ENCODE assay signal across 26 cellular contexts in the genomic region with DNA sequence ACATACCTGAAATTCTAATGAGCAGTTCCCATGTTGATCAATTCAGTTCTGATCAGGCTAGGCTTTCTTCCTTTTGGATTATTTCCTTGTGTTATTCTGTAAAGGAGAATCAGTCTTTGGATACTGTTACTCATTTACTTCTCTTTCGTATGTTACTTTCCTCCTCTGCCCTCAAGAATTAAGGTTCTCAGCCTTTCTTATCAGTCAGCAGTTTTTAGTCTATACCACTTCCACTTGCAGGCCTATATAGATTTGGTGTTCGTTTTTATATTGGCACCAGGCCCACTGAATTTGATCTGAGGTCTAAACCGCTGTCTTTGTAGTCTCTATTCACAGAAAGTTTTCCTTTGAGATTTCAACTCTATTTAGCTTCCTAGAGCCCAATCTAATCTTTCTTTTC.
DNase-seq lines count a peak whose midpoint lies in the region; ATAC-seq and TF ChIP-seq lines count a peak whose summit lies in the region.
"Had no signal": no experiment of that assay in that cellular context is flagged by ENCODE, and none has a peak within 500 bp of the region (broad histone marks: within the 10 kb centered on the region; RNA-seq: fewer than 3 reads in every experiment).

No MANE protein-coding gene starts in this region.

- TF ChIP-seq CTCF in nephron progenitor cell (IDR thresholded peaks at IDR 0.05): no peak

- no peak overlapping the region for H3K4me3 Mint-ChIP-seq in activated T-cell treated with anti-CD3 and anti-CD28 coated beads, Interleukin-2, amount 50 U/mL, for 72 hours
- H3K4me3 Mint-ChIP-seq in central memory CD8-positive, alpha-beta T cell: no peak overlapping the region
- H3K4me3 Mint-ChIP-seq in nephron progenitor cell: no peak overlapping the region
- H3K4me3 Mint-ChIP-seq: activated CD4-positive, alpha-beta T cell treated with anti-CD3 and anti-CD28 coated beads, Interleukin-2, amount 10 ng/mL, durations not matched to agents 7 days and 5 days; dendritic cell treated with granulocyte-macrophage colony-stimulating factor and Interleukin-4, amounts not matched to agents 40 ng/mL and 50 ng/mL, for 4 days; H9; mesothelial cell of epicardium; neural progenitor cell had no signal

- peak overlapping the region; percentile 61 for H3K27ac Mint-ChIP-seq in activated T-cell treated with anti-CD3 and anti-CD28 coated beads, Interleukin-2, amount 50 U/mL, for 72 hours
- H3K27ac Mint-ChIP-seq in central memory CD8-positive, alpha-beta T cell (ENCODE audit: low read depth): peak overlapping the region; percentile 71
- peak overlapping the region; percentile 34 for H3K27ac Mint-ChIP-seq in nephron progenitor cell
- H3K27ac Mint-ChIP-seq: activated CD4-positive, alpha-beta T cell treated with anti-CD3 and anti-CD28 coated beads, Interleukin-2, amount 10 ng/mL, durations not matched to agents 7 days and 5 days; dendritic cell treated with granulocyte-macrophage colony-stimulating factor and Interleukin-4, amounts not matched to agents 40 ng/mL and 50 ng/mL, for 4 days; mesothelial cell of epicardium; neural progenitor cell had no signal

- no peak for ATAC-seq in activated T-cell treated with anti-CD3 and anti-CD28 coated beads, Interleukin-2, amount 50 U/mL, for 72 hours (replicated peaks in 1 of 2)
- no peak for ATAC-seq in central memory CD8-positive, alpha-beta T cell (replicated peaks; ENCODE audit: extremely low read depth, poor library complexity, severe bottlenecking)
- ATAC-seq: GM12878, heart right ventricle, Right ventricle myocardium inferior, upper lobe of right lung had no signal

- peaks cover 0 to 3% of the 10 kb centered on the region in 2 donors for H3K36me3 Mint-ChIP-seq in activated T-cell treated with anti-CD3 and anti-CD28 coated beads, Interleukin-2, amount 50 U/mL, for 72 hours (ENCODE audit: insufficient read depth in 2 of 2)
- H3K36me3 Mint-ChIP-seq in central memory CD8-positive, alpha-beta T cell (ENCODE audit: insufficient read depth): peaks cover 11% of the 10 kb centered on the region
- peaks cover 38% of the 10 kb centered on the region for H3K36me3 Mint-ChIP-seq in nephron progenitor cell (ENCODE audit: low read depth)

- DNase-seq in activated T-cell treated with anti-CD3 and anti-CD28 coated beads, Interleukin-2, amount 50 U/mL, for 72 hours: no peak
- DNase-seq in activated T-cell treated with anti-CD3 and anti-CD28 coated beads for 4 hours (no peak), OCI-M2 (lab: John Stamatoyannopoulos, UW; ENCODE audit: unreplicated experiment) (peak; percentile 83), nephron progenitor cell (no peak), germinal center (ENCODE audit: low spot score) (no peak), hepatic stellate cell (ENCODE audit: low spot score) (no peak), GM19238 (ENCODE audit: insufficient read length, low spot score) (no peak)
- no peak for DNase-seq in central memory CD8-positive, alpha-beta T cell (ENCODE audit: low spot score in 2 of 2)
- DNase-seq: activated CD4-positive, alpha-beta T cell treated with anti-CD3 and anti-CD28 coated beads, Interleukin-2, amount 10 ng/mL, durations not matched to agents 7 days and 5 days; activated CD8-positive, alpha-beta memory T cell treated with anti-CD3 and anti-CD28 coated beads, Interleukin-2, amount 50 U/mL, for 4 hours; activated gamma-delta T cell; C1 segment of cervical spinal cord; DMS53; H9; heart right ventricle; left ventricle myocardium inferior; NCI-H2029; NCI-H226; NCI-H748 treated with DMSO at 0.1 percent for 48 hours; SW 1271; upper lobe of right lung had no signal

- H3K27me3 Mint-ChIP-seq in activated T-cell treated with anti-CD3 and anti-CD28 coated beads, Interleukin-2, amount 50 U/mL, for 72 hours (ENCODE audit: low read depth): no peaks in the 10 kb centered on the region
- H3K27me3 Mint-ChIP-seq in central memory CD8-positive, alpha-beta T cell: no peaks in the 10 kb centered on the region
- no peaks in the 10 kb centered on the region for H3K27me3 Mint-ChIP-seq in nephron progenitor cell (ENCODE audit: low read depth, poor library complexity)
- H3K27me3 Mint-ChIP-seq: activated CD4-positive, alpha-beta T cell treated with anti-CD3 and anti-CD28 coated beads, Interleukin-2, amount 10 ng/mL, durations not matched to agents 7 days and 5 days; dendritic cell treated with granulocyte-macrophage colony-stimulating factor and Interleukin-4, amounts not matched to agents 40 ng/mL and 50 ng/mL, for 4 days had no signal

- no peaks in the 10 kb centered on the region for H3K9me3 Mint-ChIP-seq in activated T-cell treated with anti-CD3 and anti-CD28 coated beads, Interleukin-2, amount 50 U/mL, for 72 hours
- no peaks in the 10 kb centered on the region for H3K9me3 Mint-ChIP-seq in central memory CD8-positive, alpha-beta T cell
- no peaks in the 10 kb centered on the region for H3K9me3 Mint-ChIP-seq in nephron progenitor cell
- H3K9me3 Mint-ChIP-seq: activated CD4-positive, alpha-beta T cell treated with anti-CD3 and anti-CD28 coated beads, Interleukin-2, amount 10 ng/mL, durations not matched to agents 7 days and 5 days; dendritic cell treated with granulocyte-macrophage colony-stimulating factor and Interleukin-4, amounts not matched to agents 40 ng/mL and 50 ng/mL, for 4 days; H9; mesothelial cell of epicardium; neural progenitor cell had no signal

- peaks cover 6% of the 10 kb centered on the region for H3K4me1 Mint-ChIP-seq in activated T-cell treated with anti-CD3 and anti-CD28 coated beads, Interleukin-2, amount 50 U/mL, for 72 hours (ENCODE audit: low read depth)
- H3K4me1 Mint-ChIP-seq in central memory CD8-positive, alpha-beta T cell: peaks cover 43% of the 10 kb centered on the region
- peaks cover 20% of the 10 kb centered on the region for H3K4me1 Mint-ChIP-seq in nephron progenitor cell
